ENCODE assay signal across 12 cellular contexts in the genomic region with DNA sequence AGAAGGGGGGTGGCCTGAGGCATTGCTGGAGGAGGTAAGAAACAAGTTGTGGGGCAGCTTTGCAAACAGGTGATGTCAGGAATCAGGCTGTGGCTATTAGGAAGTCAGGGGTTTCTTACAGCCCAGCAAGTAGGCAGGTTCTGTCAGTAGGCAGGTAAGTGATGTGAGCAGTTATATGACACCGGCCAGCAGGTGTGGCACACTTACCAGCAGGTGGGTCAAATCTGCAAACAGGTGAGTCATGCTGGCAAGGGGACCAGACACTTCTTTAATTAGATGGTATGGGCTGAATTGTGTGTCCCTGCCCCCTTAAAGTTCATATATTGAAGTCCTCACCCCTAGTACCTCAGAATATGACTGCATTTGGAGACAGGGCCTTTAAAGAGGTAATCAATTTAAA. TPM values are rescaled to one million over a fixed set of nuclear protein-coding genes. Genes with fewer than 3 reads are reported as not detected.
DNase-seq lines count a peak whose midpoint lies in the region; TF ChIP-seq lines count a peak whose summit lies in the region.
"Had no signal": no experiment of that assay in that cellular context is flagged by ENCODE, and none has a peak within 500 bp of the region (broad histone marks: within the 10 kb centered on the region; RNA-seq: fewer than 3 reads in every experiment).

No MANE protein-coding gene starts in this region.

- H3K9me3 Mint-ChIP-seq in immature natural killer cell (peaks cover 0 to 4% (median 0%) of the 10 kb centered on the region in 6 donors), glutamatergic neuron (ENCODE audit: unreplicated experiment) (no peaks in the 10 kb centered on the region)
- H3K9me3 Mint-ChIP-seq: stimulated activated effector memory CD8-positive, alpha-beta T cell treated with anti-CD3 and anti-CD28 coated beads, Interleukin-12 subunit alpha, Interleukin-12 subunit beta, amount 100 ng/mL, for 72 hours had no signal

- H3K4me3 ChIP-seq in WERI-Rb-1 (ENCODE audit: low read depth, low read length), result no peak overlapping the region
- H3K4me3 ChIP-seq: upper lobe of left lung had no signal

- H3K27me3 Mint-ChIP-seq in immature natural killer cell (ENCODE audit: low read depth in 3 of 3), result no peaks in the 10 kb centered on the region
- peaks cover 2% of the 10 kb centered on the region for H3K27me3 Mint-ChIP-seq in glutamatergic neuron (ENCODE audit: unreplicated experiment)
- H3K27me3 Mint-ChIP-seq: dendritic cell treated with granulocyte-macrophage colony-stimulating factor and Interleukin-4, amounts not matched to agents 40 ng/mL and 50 ng/mL, for 4 days had no signal

- no peaks in the 10 kb centered on the region for H3K27me3 ChIP-seq in WERI-Rb-1 (ENCODE audit: insufficient read depth, low read depth, severe bottlenecking)
- H3K27me3 ChIP-seq: upper lobe of left lung had no signal

- DNase-seq in DMS79 (lab: John Stamatoyannopoulos, UW), result peak; percentile 61
- DNase-seq in NCI-H146 (lab: John Stamatoyannopoulos, UW), result peak; percentile 95
- peak; percentile 91 for DNase-seq in NCI-H748 treated with DMSO at 0.1 percent for 48 hours (lab: John Stamatoyannopoulos, UW)
- DNase-seq in immature natural killer cell, result no peak
- no peak for DNase-seq in glutamatergic neuron
- DNase-seq in MV-4-11 (lab: John Stamatoyannopoulos, UW), result no peak
- no peak for DNase-seq in WERI-Rb-1
- no peak for DNase-seq in T-helper 9 cell
- DNase-seq: kidney had no signal

- TF ChIP-seq CTCF in glutamatergic neuron (IDR thresholded peaks at IDR 0.05; ENCODE audit: partially characterized antibody, unreplicated experiment) (no peak), WERI-Rb-1 (IDR thresholded peaks at IDR 0.05; ENCODE audit: low read depth, low read length) (no peak)

- H3K36me3 ChIP-seq in WERI-Rb-1, result no peaks in the 10 kb centered on the region
- H3K36me3 ChIP-seq: upper lobe of left lung had no signal

- H3K36me3 Mint-ChIP-seq in immature natural killer cell, result peaks cover 17 to 27% (median 23%) of the 10 kb centered on the region in 3 donors
- no peaks in the 10 kb centered on the region for H3K36me3 Mint-ChIP-seq in glutamatergic neuron (ENCODE audit: unreplicated experiment)
- H3K36me3 Mint-ChIP-seq: stimulated activated effector memory CD8-positive, alpha-beta T cell treated with anti-CD3 and anti-CD28 coated beads, Interleukin-12 subunit alpha, Interleukin-12 subunit beta, amount 100 ng/mL, for 72 hours had no signal

- H3K4me3 Mint-ChIP-seq in immature natural killer cell, result peak overlapping the region in 2 of 5 donors; percentile 11 to 39
- H3K4me3 Mint-ChIP-seq in glutamatergic neuron (ENCODE audit: unreplicated experiment), result no peak overlapping the region
- H3K4me3 Mint-ChIP-seq: dendritic cell treated with granulocyte-macrophage colony-stimulating factor and Interleukin-4, amounts not matched to agents 40 ng/mL and 50 ng/mL, for 4 days; stimulated activated effector memory CD8-positive, alpha-beta T cell treated with anti-CD3 and anti-CD28 coated beads, Interleukin-12 subunit alpha, Interleukin-12 subunit beta, amount 100 ng/mL, for 72 hours had no signal

- peak overlapping the region in 4 of 6 donors; percentile 12 to 83 (median 71) for H3K27ac Mint-ChIP-seq in immature natural killer cell
- no peak overlapping the region for H3K27ac Mint-ChIP-seq in glutamatergic neuron (ENCODE audit: unreplicated experiment)
- H3K27ac Mint-ChIP-seq: dendritic cell treated with granulocyte-macrophage colony-stimulating factor and Interleukin-4, amounts not matched to agents 40 ng/mL and 50 ng/mL, for 4 days; stimulated activated effector memory CD8-positive, alpha-beta T cell treated with anti-CD3 and anti-CD28 coated beads, Interleukin-12 subunit alpha, Interleukin-12 subunit beta, amount 100 ng/mL, for 72 hours had no signal

- no peaks in the 10 kb centered on the region for H3K9me3 ChIP-seq in WERI-Rb-1 (ENCODE audit: severe bottlenecking)
- H3K9me3 ChIP-seq: upper lobe of left lung had no signal

- no peak overlapping the region for H3K27ac ChIP-seq in WERI-Rb-1
- H3K27ac ChIP-seq: upper lobe of left lung had no signal

- H3K4me1 Mint-ChIP-seq in immature natural killer cell (peaks cover 25 to 57% of the 10 kb centered on the region in 2 donors), glutamatergic neuron (ENCODE audit: low read depth, unreplicated experiment) (no peaks in the 10 kb centered on the region)

RNA-seq across cellular contexts. Expression of a gene that starts 16.4 kb away (rescaled TPM):
- polyA plus RNA-seq in immature natural killer cell, result 10 to 100 TPM; 18.2 to 27.0 (median 26.0) TPM
- total RNA-seq in glutamatergic neuron (ENCODE audit: unreplicated experiment), result 3.1 TPM

RNA-seq across cellular contexts. Expression of a gene that starts 57.4 kb away (rescaled TPM):
- polyA plus RNA-seq in immature natural killer cell, result 10 to 100 TPM; 14.4 to 48.6 (median 36.1) TPM
- 1.2 TPM for total RNA-seq in glutamatergic neuron (ENCODE audit: unreplicated experiment)

Comparison
In these comparisons a context has a peak if more than half of its experiments do, and no peak if none do; other contexts are left out.
1. DNase-seq: peak in DMS79 (single experiment), NCI-H146 (single experiment) and NCI-H748 treated with DMSO at 0.1 percent for 48 hours (single experiment); none in immature natural killer cell (0 of 3), glutamatergic neuron (single experiment), MV-4-11 (single experiment), WERI-Rb-1 (single experiment) and T-helper 9 cell (single experiment).